1 cellular context compared by ENCODE assay signal in the genomic region with DNA sequence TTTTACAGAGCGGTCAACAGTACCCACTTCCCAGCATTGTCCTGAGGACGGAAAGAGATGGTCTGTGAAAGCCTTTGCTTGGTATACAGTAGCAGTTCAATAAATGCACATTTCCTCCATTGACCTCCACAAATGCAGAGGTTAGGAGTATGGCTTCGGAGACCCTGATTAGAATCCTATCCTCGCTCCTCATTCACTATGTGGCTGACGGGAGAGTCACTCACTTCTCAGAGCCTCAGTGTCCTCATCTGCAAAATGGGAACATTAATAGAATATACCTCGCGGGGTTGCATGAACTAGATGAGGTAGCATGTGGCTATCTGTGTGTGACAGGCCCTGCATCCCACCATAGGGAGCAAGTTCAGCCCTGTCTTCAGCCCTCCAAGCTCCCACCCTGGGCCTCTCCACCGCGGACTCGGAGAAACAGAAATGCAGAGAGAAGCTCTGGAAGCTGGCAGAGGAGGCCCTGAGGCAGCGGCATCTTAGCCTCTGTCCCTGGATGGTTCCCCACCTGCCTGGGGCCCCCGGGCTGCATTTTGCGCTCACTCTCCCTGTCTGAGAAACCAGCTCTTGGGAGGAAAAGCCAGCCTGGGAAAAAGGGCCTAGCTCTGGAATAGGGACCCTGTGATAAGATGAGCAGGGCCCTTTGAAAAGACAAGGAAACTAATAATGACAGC.
TF ChIP-seq lines count a peak whose summit lies in the region.

No MANE protein-coding gene starts in this region.

TF ChIP-seq in HEK293, 187 proteins besides CTCF, POLR2A, EP300 and RAD21:
- TF ChIP-seq, protein P1, sequence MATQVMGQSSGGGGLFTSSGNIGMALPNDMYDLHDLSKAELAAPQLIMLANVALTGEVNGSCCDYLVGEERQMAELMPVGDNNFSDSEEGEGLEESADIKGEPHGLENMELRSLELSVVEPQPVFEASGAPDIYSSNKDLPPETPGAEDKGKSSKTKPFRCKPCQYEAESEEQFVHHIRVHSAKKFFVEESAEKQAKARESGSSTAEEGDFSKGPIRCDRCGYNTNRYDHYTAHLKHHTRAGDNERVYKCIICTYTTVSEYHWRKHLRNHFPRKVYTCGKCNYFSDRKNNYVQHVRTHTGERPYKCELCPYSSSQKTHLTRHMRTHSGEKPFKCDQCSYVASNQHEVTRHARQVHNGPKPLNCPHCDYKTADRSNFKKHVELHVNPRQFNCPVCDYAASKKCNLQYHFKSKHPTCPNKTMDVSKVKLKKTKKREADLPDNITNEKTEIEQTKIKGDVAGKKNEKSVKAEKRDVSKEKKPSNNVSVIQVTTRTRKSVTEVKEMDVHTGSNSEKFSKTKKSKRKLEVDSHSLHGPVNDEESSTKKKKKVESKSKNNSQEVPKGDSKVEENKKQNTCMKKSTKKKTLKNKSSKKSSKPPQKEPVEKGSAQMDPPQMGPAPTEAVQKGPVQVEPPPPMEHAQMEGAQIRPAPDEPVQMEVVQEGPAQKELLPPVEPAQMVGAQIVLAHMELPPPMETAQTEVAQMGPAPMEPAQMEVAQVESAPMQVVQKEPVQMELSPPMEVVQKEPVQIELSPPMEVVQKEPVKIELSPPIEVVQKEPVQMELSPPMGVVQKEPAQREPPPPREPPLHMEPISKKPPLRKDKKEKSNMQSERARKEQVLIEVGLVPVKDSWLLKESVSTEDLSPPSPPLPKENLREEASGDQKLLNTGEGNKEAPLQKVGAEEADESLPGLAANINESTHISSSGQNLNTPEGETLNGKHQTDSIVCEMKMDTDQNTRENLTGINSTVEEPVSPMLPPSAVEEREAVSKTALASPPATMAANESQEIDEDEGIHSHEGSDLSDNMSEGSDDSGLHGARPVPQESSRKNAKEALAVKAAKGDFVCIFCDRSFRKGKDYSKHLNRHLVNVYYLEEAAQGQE (tag by site-specific recombination; IDR thresholded peaks at IDR 0.05), result no peak
- no peak for TF ChIP-seq SCRT1 (tag by site-specific recombination; IDR thresholded peaks at IDR 0.05; ENCODE audit: borderline replicate concordance)
- TF ChIP-seq ZNF658 (tag by site-specific recombination; IDR thresholded peaks at IDR 0.05), result no peak
- TF ChIP-seq ZNF664 (tag by site-specific recombination; IDR thresholded peaks at IDR 0.05), result 0 out of 2 replicates have a peak, but pooled peaks have one; percentile 23
